Comparison of ENCODE assay signal across 20 cellular contexts in the genomic region with DNA sequence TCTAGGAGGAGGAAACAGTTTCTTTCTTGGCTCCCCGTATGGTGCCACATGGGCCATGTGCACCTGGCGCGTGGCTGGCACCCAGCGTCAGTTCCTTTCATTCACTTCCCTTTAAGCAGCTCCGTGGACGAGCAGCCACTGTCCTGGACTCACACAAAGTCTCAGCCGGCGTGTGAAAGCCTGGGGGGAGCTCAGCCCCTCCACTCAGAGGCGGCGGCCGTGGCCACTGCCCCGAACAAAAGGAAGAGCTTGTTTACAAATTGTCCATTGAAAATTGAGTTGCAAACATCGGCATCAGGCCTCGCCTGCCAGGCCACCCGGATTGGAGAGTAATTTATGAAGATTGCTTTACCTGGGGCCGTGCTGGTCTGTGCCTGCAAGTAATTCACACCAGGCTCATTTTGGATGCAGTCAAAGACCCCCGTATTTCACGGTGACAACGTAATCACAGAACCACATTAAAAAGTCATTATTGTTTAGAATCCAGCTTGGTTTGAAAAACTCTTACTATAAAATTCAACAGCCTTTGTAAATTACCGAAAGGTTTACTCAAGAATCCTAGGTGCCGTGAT.
"Had no signal": no experiment of that assay in that cellular context is flagged by ENCODE, and none has a peak within 500 bp of the region (broad histone marks: within the 10 kb centered on the region; RNA-seq: fewer than 3 reads in every experiment).

No MANE protein-coding gene starts in this region.

- H3K4me1 Mint-ChIP-seq: central memory CD8-positive, alpha-beta T cell; naive thymus-derived CD8-positive, alpha-beta T cell had no signal

- ATAC-seq: activated T-cell treated with anti-CD3 and anti-CD28 coated beads, Interleukin-2, amount 50 U/mL, for 4 hours; left lobe of liver; naive thymus-derived CD8-positive, alpha-beta T cell had no signal

- FAIRE-seq: astrocyte, colon, kidney had no signal

- DNase-seq: activated CD4-positive, alpha-beta T cell treated with anti-CD3 and anti-CD28 coated beads for 1 hour; activated CD4-positive, alpha-beta T cell treated with anti-CD3 and anti-CD28 coated beads, Interleukin-2, amount 50 U/mL, for 4 hours; activated CD8-positive, alpha-beta memory T cell treated with anti-CD3 and anti-CD28 coated beads, Interleukin-2, amount 50 U/mL, for 48 hours; activated naive CD4-positive, alpha-beta T cell; activated T-cell treated with anti-CD3 and anti-CD28 coated beads, Interleukin-2, amount 50 U/mL, for 4 hours; adrenal gland; effector memory CD4-positive, alpha-beta T cell; foreskin melanocyte; kidney; naive thymus-derived CD8-positive, alpha-beta T cell; ovary; stimulated activated CD4-positive, alpha-beta T cell treated with anti-CD3 and anti-CD28 coated beads, Interleukin-4, amount 100 ng/mL, for 24 hours; stimulated activated naive CD4-positive, alpha-beta T cell treated with Interleukin-2 at 50 U/mL for 16 hours; T-helper 9 cell had no signal

- H3K27ac Mint-ChIP-seq: activated naive CD8-positive, alpha-beta T cell; activated T-helper 2 cell treated with anti-CD3 and anti-CD28 coated beads, Interferon-gamma antibody, Interleukin-2, Interleukin-4, amounts not matched to agents 10 μg/mL and 5 μg/mL and 100 μg/mL, durations not matched to agents 14 hours and 24 hours and 36 hours had no signal

- H3K4me3 Mint-ChIP-seq: activated naive CD8-positive, alpha-beta T cell; activated T-cell treated with anti-CD3 and anti-CD28 coated beads, Interleukin-2, amount 50 U/mL, for 4 hours; central memory CD8-positive, alpha-beta T cell; naive thymus-derived CD8-positive, alpha-beta T cell had no signal
